In genomic region chr1:27116210-27116609, GRCh38 we compare ENCODE assay signal across 10 cellular contexts. TPM values are rescaled to one million over a fixed set of nuclear protein-coding genes. Genes with fewer than 3 reads are reported as not detected.
DNase-seq lines count a peak whose midpoint lies in the region; ATAC-seq and TF ChIP-seq lines count a peak whose summit lies in the region.
"Had no signal": no experiment of that assay in that cellular context is flagged by ENCODE, and none has a peak within 500 bp of the region (broad histone marks: within the 10 kb centered on the region; RNA-seq: fewer than 3 reads in every experiment).

No MANE protein-coding gene starts in this region.

- peaks cover 14% of the 10 kb centered on the region for H3K36me3 Mint-ChIP-seq in activated CD4-positive, alpha-beta T cell treated with anti-CD3 and anti-CD28 coated beads, Interleukin-2, amount 10 ng/mL, durations not matched to agents 7 days and 5 days (ENCODE audit: low read depth)
- H3K36me3 Mint-ChIP-seq in activated T-helper 17 cell treated with anti-CD3 and anti-CD28 coated beads, Interleukin-2, amount 50 U/mL, for 72 hours (ENCODE audit: low read depth): no peaks in the 10 kb centered on the region
- peaks cover 18% of the 10 kb centered on the region for H3K36me3 Mint-ChIP-seq in activated naive CD4-positive, alpha-beta T cell treated with anti-CD3 and anti-CD28 coated beads, Interleukin-2, amount 10 ng/mL, durations not matched to agents 7 days and 5 days

- no peak overlapping the region for H3K4me3 Mint-ChIP-seq in activated CD4-positive, alpha-beta T cell treated with anti-CD3 and anti-CD28 coated beads, Interleukin-2, amount 10 ng/mL, durations not matched to agents 7 days and 5 days
- no peak overlapping the region for H3K4me3 Mint-ChIP-seq in activated T-helper 17 cell treated with anti-CD3 and anti-CD28 coated beads, Interleukin-2, amount 50 U/mL, for 72 hours
- no peak overlapping the region for H3K4me3 Mint-ChIP-seq in activated naive CD4-positive, alpha-beta T cell treated with anti-CD3 and anti-CD28 coated beads, Interleukin-2, amount 10 ng/mL, durations not matched to agents 7 days and 5 days
- H3K4me3 Mint-ChIP-seq: activated naive CD4-positive, alpha-beta T cell treated with anti-CD3 and anti-CD28 coated beads for 36 hours had no signal

- H3K27ac ChIP-seq in liver (ENCODE audit: low read depth in 1 of 2, low read length in 2 of 2) (no peak overlapping the region), thoracic aorta (peak overlapping the region; percentile 34 to 82)

- H3K36me3 ChIP-seq in liver (ENCODE audit: control insufficient read depth in 4 of 4, insufficient read depth in 3 of 4, low read depth in 1 of 4, low read length in 3 of 4) (no peaks in the 10 kb centered on the region), thoracic aorta (no peaks in the 10 kb centered on the region)

- 81% methylated on average over 4 of the region's 4 CpGs for WGBS in liver

- no peak overlapping the region for H3K9ac ChIP-seq in liver (ENCODE audit: low read depth in 1 of 2, low read length in 2 of 2)

- H3K9me3 ChIP-seq in liver (ENCODE audit: control insufficient read depth in 4 of 4, low read length in 3 of 4) (no peaks in the 10 kb centered on the region), thoracic aorta (no peaks in the 10 kb centered on the region)

- H3K4me3 ChIP-seq in liver (ENCODE audit: low read depth in 1 of 3, low read length in 3 of 3) (no peak overlapping the region), thoracic aorta (no peak overlapping the region)

- H3K27me3 ChIP-seq in liver (ENCODE audit: control insufficient read depth in 4 of 4, insufficient read depth in 4 of 4, low read length in 3 of 4) (no peaks in the 10 kb centered on the region), thoracic aorta (replicated peaks; ENCODE audit: insufficient read depth) (no peaks in the 10 kb centered on the region)

- TF ChIP-seq CTCF in liver (IDR thresholded peaks at IDR 0.05; ENCODE audit: low read depth, low read length, missing input control): no peak
- TF ChIP-seq CTCF in thoracic aorta (IDR thresholded peaks at IDR 0.05): no peak

- CTCF ChIA-PET in activated CD4-positive, alpha-beta T cell treated with anti-CD3 and anti-CD28 coated beads, Interleukin-2, amount 10 ng/mL, durations not matched to agents 7 days and 5 days (lab: Charles Lee): interaction anchor here (0.7 to 1.0 kb wide), 5 partner anchors 33 to 184 kb away, joined by 3 to 4 read pairs (median 3); no protein-coding TSS in a partner anchor
- CTCF ChIA-PET in activated naive CD4-positive, alpha-beta T cell treated with anti-CD3 and anti-CD28 coated beads, Interleukin-2, amount 10 ng/mL, durations not matched to agents 7 days and 5 days (lab: Charles Lee): interaction anchor here (0.6 kb wide), 1 partner anchor 39 kb away, joined by 3 read pairs; the partner anchor contains the start of gene SLC9A1

- H3K9me3 Mint-ChIP-seq in activated CD4-positive, alpha-beta T cell treated with anti-CD3 and anti-CD28 coated beads, Interleukin-2, amount 10 ng/mL, durations not matched to agents 7 days and 5 days: no peaks in the 10 kb centered on the region
- no peaks in the 10 kb centered on the region for H3K9me3 Mint-ChIP-seq in activated T-helper 17 cell treated with anti-CD3 and anti-CD28 coated beads, Interleukin-2, amount 50 U/mL, for 72 hours
- no peaks in the 10 kb centered on the region for H3K9me3 Mint-ChIP-seq in activated naive CD4-positive, alpha-beta T cell treated with anti-CD3 and anti-CD28 coated beads, Interleukin-2, amount 10 ng/mL, durations not matched to agents 7 days and 5 days
- H3K9me3 Mint-ChIP-seq: activated naive CD4-positive, alpha-beta T cell treated with anti-CD3 and anti-CD28 coated beads for 36 hours had no signal

- H3K4me1 ChIP-seq in liver (ENCODE audit: control insufficient read depth in 4 of 4, insufficient read depth in 4 of 4, low read length in 3 of 4): peaks cover 6 to 29% (median 19%) of the 10 kb centered on the region in 4 donors
- H3K4me1 ChIP-seq in thoracic aorta (ENCODE audit: control insufficient read depth in 1 of 2, low read depth in 2 of 2): peaks cover 53 to 71% of the 10 kb centered on the region in 2 donors

- POLR2A ChIA-PET in activated CD4-positive, alpha-beta T cell treated with anti-CD3 and anti-CD28 coated beads, Interleukin-2, amount 10 ng/mL, durations not matched to agents 7 days and 5 days (lab: Charles Lee): no interaction called here

- H3K4me1 Mint-ChIP-seq in activated CD4-positive, alpha-beta T cell treated with anti-CD3 and anti-CD28 coated beads, Interleukin-2, amount 10 ng/mL, durations not matched to agents 7 days and 5 days: peaks cover 46% of the 10 kb centered on the region
- peaks cover 24% of the 10 kb centered on the region for H3K4me1 Mint-ChIP-seq in activated T-helper 17 cell treated with anti-CD3 and anti-CD28 coated beads, Interleukin-2, amount 50 U/mL, for 72 hours
- peaks cover 54% of the 10 kb centered on the region for H3K4me1 Mint-ChIP-seq in activated naive CD4-positive, alpha-beta T cell treated with anti-CD3 and anti-CD28 coated beads, Interleukin-2, amount 10 ng/mL, durations not matched to agents 7 days and 5 days

- no peaks in the 10 kb centered on the region for H3K27me3 Mint-ChIP-seq in activated CD4-positive, alpha-beta T cell treated with anti-CD3 and anti-CD28 coated beads, Interleukin-2, amount 10 ng/mL, durations not matched to agents 7 days and 5 days
- H3K27me3 Mint-ChIP-seq in activated T-helper 17 cell treated with anti-CD3 and anti-CD28 coated beads, Interleukin-2, amount 50 U/mL, for 72 hours: no peaks in the 10 kb centered on the region
- no peaks in the 10 kb centered on the region for H3K27me3 Mint-ChIP-seq in activated naive CD4-positive, alpha-beta T cell treated with anti-CD3 and anti-CD28 coated beads, Interleukin-2, amount 10 ng/mL, durations not matched to agents 7 days and 5 days

- H3K27ac Mint-ChIP-seq in activated CD4-positive, alpha-beta T cell treated with anti-CD3 and anti-CD28 coated beads, Interleukin-2, amount 10 ng/mL, durations not matched to agents 7 days and 5 days: peak overlapping the region; percentile 47
- peak overlapping the region; percentile 47 for H3K27ac Mint-ChIP-seq in activated T-helper 17 cell treated with anti-CD3 and anti-CD28 coated beads, Interleukin-2, amount 50 U/mL, for 72 hours
- no peak overlapping the region for H3K27ac Mint-ChIP-seq in activated naive CD4-positive, alpha-beta T cell treated with anti-CD3 and anti-CD28 coated beads, Interleukin-2, amount 10 ng/mL, durations not matched to agents 7 days and 5 days

- no peak for ATAC-seq in activated T-helper 17 cell treated with anti-CD3 and anti-CD28 coated beads, Interleukin-2, amount 50 U/mL, for 72 hours (replicated peaks)
- ATAC-seq in thoracic aorta (ENCODE audit: insufficient number of reproducible peaks, low FRiP score, low read depth): no peak

- DNase-seq in activated CD4-positive, alpha-beta T cell treated with anti-CD3 and anti-CD28 coated beads, Interleukin-2, amount 10 ng/mL, durations not matched to agents 7 days and 5 days: no peak
- DNase-seq in activated CD4-positive, alpha-beta T cell treated with anti-CD3 and anti-CD28 coated beads, Interleukin-2, amount 50 U/mL, for 48 hours: no peak
- no peak for DNase-seq in thoracic aorta (ENCODE audit: low spot score)
- DNase-seq in activated naive CD4-positive, alpha-beta T cell treated with anti-CD3 and anti-CD28 coated beads, Interleukin-2, amount 10 ng/mL, durations not matched to agents 7 days and 5 days: no peak
- DNase-seq in NCI-H1417 (lab: John Stamatoyannopoulos, UW): no peak
- DNase-seq in activated CD8-positive, alpha-beta memory T cell treated with anti-CD3 and anti-CD28 coated beads for 24 hours: no peak
- DNase-seq: activated naive CD4-positive, alpha-beta T cell treated with anti-CD3 and anti-CD28 coated beads for 36 hours; NCI-H1417 treated with DMSO at 0.1 percent for 48 hours had no signal

- TF ChIP-seq RAD21 in liver (IDR thresholded peaks at IDR 0.05): no peak

TF ChIP-seq in liver, 16 proteins besides CTCF, POLR2A, EP300 and RAD21:
- TF ChIP-seq REST (IDR thresholded peaks at IDR 0.05) (no peak), YY1 (IDR thresholded peaks at IDR 0.05) (peak; percentile 12)

RNA-seq across cellular contexts. Expression of gene SLC9A1, which starts 38.7 kb away (rescaled TPM):
- 10 to 100 TPM; 24.8 to 32.4 TPM for total RNA-seq in activated CD4-positive, alpha-beta T cell treated with anti-CD3 and anti-CD28 coated beads, Interleukin-2, amount 10 ng/mL, durations not matched to agents 7 days and 5 days
- 10 to 100 TPM; 15.3 to 20.6 TPM for total RNA-seq in activated T-helper 17 cell treated with anti-CD3 and anti-CD28 coated beads, Interleukin-2, amount 50 U/mL, for 72 hours
- total RNA-seq in liver (1 to 10 TPM; 1.3 to 3.2 TPM), thoracic aorta (10 to 100 TPM; 12.3 to 36.3 TPM)
- 1 to 10 TPM; 1.3 to 1.7 TPM for polyA plus RNA-seq in liver

Comparison
In these comparisons a context has a peak if more than half of its experiments do, and no peak if none do; other contexts are left out.
1. H3K27ac ChIP-seq: peak in thoracic aorta (2 of 2); none in liver (0 of 2).